In the genomic region with DNA sequence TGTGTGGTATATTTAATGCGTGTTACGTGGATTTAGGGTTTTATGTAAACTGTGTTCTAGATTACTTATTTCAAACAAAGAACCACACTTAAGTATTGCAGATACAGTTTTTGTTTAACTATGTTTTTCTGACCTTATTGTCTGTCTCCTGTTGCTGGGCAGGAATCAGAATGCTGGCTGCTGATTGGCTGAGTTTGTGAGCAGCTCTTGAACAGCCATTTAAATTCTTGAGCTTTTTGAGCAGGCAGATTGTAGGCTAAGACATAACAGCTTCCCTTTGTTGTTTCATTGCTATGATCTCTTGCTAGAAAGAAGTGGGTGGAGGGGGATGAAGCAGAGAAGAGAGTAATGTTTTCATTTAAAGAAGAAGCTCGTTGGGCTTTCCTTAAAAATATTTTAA, we compare ENCODE assay signal across 8 cellular contexts. TPM values are rescaled to one million over a fixed set of nuclear protein-coding genes. Genes with fewer than 3 reads are reported as not detected.
DNase-seq lines count a peak whose midpoint lies in the region; ATAC-seq, FAIRE-seq and TF ChIP-seq lines count a peak whose summit lies in the region.

No MANE protein-coding gene starts in this region.

- DNase-seq in GM12864 (ENCODE audit: low read depth) (peak; percentile 21), OCI-LY7 (ENCODE audit: low spot score) (peak; percentile 47), frontal cortex (ENCODE audit: low spot score in 2 of 2) (peak; percentile 11 to 35), testis (peak; percentile 53), NCI-H1930 (lab: John Stamatoyannopoulos, UW) (no peak)
- DNase-seq in activated gamma-delta T cell treated with anti-CD3 and anti-CD28 coated beads, Interleukin-2, amount 50 U/mL, for 16 hours (ENCODE audit: low read depth) = peak; percentile 40

- 67 to 78% methylated on average over 3 of the region's 3 CpGs for WGBS in testis, 2 donors

- POLR2A ChIA-PET in OCI-LY7 (lab: Charles Lee) = interaction anchor here (0.5 to 1.3 kb wide), 3 partner anchors 14 to 110 kb away, joined by 4 to 5 read pairs (median 4); no protein-coding TSS in a partner anchor

- FAIRE-seq in frontal cortex (lab: Jason Lieb, UNC) = peak; percentile 74

- TF ChIP-seq CTCF in GM12864 (IDR thresholded peaks at IDR 0.05; ENCODE audit: low read depth, low read length, missing control alignments) = no peak
- TF ChIP-seq CTCF in OCI-LY7 (conservative IDR thresholded peaks at IDR 0.05; ENCODE audit: low read length) = no peak
- TF ChIP-seq CTCF in testis (IDR thresholded peaks at IDR 0.05) = no peak

- H3K9me2 ChIP-seq in OCI-LY7 (ENCODE audit: insufficient read depth, low read length) = no peaks in the 10 kb centered on the region

- ATAC-seq in GM21447 (IDR thresholded peaks at IDR 0.05; ENCODE audit: unreplicated experiment) = no peak

- peaks cover 9% of the 10 kb centered on the region for H3K4me1 ChIP-seq in OCI-LY7 (ENCODE audit: insufficient read depth, low read length, poor library complexity, severe bottlenecking)
- peaks cover 16% of the 10 kb centered on the region for H3K4me1 ChIP-seq in neuron (ENCODE audit: insufficient read depth, low read length)
- peaks cover 5% of the 10 kb centered on the region for H3K4me1 ChIP-seq in testis

- no peak overlapping the region for H2AFZ ChIP-seq in OCI-LY7 (ENCODE audit: low read length)
- no peak overlapping the region for H2AFZ ChIP-seq in neuron (ENCODE audit: low read depth, low read length)

- intact Hi-C loops in OCI-LY7 (cut with micrococcal nuclease; ENCODE audit: unreplicated experiment) = no loop called here
- intact Hi-C loops in testis (cut with DNase I; ENCODE audit: low total_unique reads) = no loop called here

- H3K36me3 ChIP-seq in OCI-LY7 (ENCODE audit: insufficient read depth, low read length) (peaks cover 73% of the 10 kb centered on the region), neuron (ENCODE audit: insufficient read depth, low read length) (peaks cover 4% of the 10 kb centered on the region), testis (ENCODE audit: low read depth, missing control alignments) (no peaks in the 10 kb centered on the region)

- no peak overlapping the region for H3K4me3 ChIP-seq in GM12864 (ENCODE audit: low read depth, low read length)
- H3K4me3 ChIP-seq in OCI-LY7 (ENCODE audit: low read depth, low read length, poor library complexity, severe bottlenecking) = no peak overlapping the region
- H3K4me3 ChIP-seq in neuron (ENCODE audit: low read length) = peak overlapping the region; percentile 41
- no peak overlapping the region for H3K4me3 ChIP-seq in testis

- H3K27ac ChIP-seq in OCI-LY7 (ENCODE audit: low read depth, low read length, poor library complexity, severe bottlenecking) (no peak overlapping the region), testis (no peak overlapping the region)

- CTCF ChIA-PET in OCI-LY7 (lab: Charles Lee; ENCODE audit: unreplicated experiment) = interaction anchor here (1.2 kb wide), 1 partner anchor 10 kb away, joined by 3 read pairs; no protein-coding TSS in a partner anchor

- no peak for TF ChIP-seq POLR2A in testis (IDR thresholded peaks at IDR 0.05)

- H3K27me3 ChIP-seq in neuron (ENCODE audit: insufficient read depth, low read length) = no peaks in the 10 kb centered on the region
- no peaks in the 10 kb centered on the region for H3K27me3 ChIP-seq in testis

- no peaks in the 10 kb centered on the region for H4K20me1 ChIP-seq in OCI-LY7 (ENCODE audit: insufficient read depth, low read length)

- H3K9me3 ChIP-seq in OCI-LY7 (ENCODE audit: low read length) = peaks cover 61% of the 10 kb centered on the region
- peaks cover 5% of the 10 kb centered on the region for H3K9me3 ChIP-seq in neuron (ENCODE audit: low read length)
- no peaks in the 10 kb centered on the region for H3K9me3 ChIP-seq in testis

- H3K4me2 ChIP-seq in OCI-LY7 (ENCODE audit: low read length) = no peak overlapping the region

- peaks cover 98% of the 10 kb centered on the region for H3K79me2 ChIP-seq in OCI-LY7 (ENCODE audit: insufficient read depth, low read depth, low read length)

- BruUV-seq in OCI-LY7 (replicated peaks; lab: Mats Ljungman, UMichigan) = no TSS peak

RNA-seq across cellular contexts. Expression of a gene that starts 52.2 kb away (rescaled TPM):
- 55.6 and 69.8 TPM in 2 replicates for total RNA-seq in OCI-LY7 (2014; rRNA removed; shearing (Covaris generic))
- total RNA-seq in OCI-LY7 (2022) = 66.0 and 85.6 TPM in 2 replicates
- 60.7 TPM for total RNA-seq in frontal cortex
- 10 to 100 TPM; 77.1 to 84.6 TPM for total RNA-seq in testis
- polyA plus RNA-seq in testis (ENCODE audit: insufficient read depth, low read depth, low replicate concordance) = 71.0 TPM

Comparison
In these comparisons a context has a peak if more than half of its experiments do, and no peak if none do; other contexts are left out.
1. DNase-seq: peak in GM12864 (single experiment), OCI-LY7 (single experiment), activated gamma-delta T cell treated with anti-CD3 and anti-CD28 coated beads, Interleukin-2, amount 50 U/mL, for 16 hours (single experiment), frontal cortex (2 of 2) and testis (single experiment); none in NCI-H1930 (0 of 2).